Comparison of ENCODE assay signal across 21 cellular contexts in genomic region chr7:46247622-46248181, GRCh38.
"Had no signal": no experiment of that assay in that cellular context is flagged by ENCODE, and none has a peak within 500 bp of the region (broad histone marks: within the 10 kb centered on the region; RNA-seq: fewer than 3 reads in every experiment).

No MANE protein-coding gene starts in this region.

- H3K36me3 ChIP-seq: esophagus muscularis mucosa, gastroesophageal sphincter, prostate gland, right lobe of liver, thyroid gland, upper lobe of left lung, uterus had no signal

- H3K9ac ChIP-seq: parathyroid adenoma had no signal

- DNase-seq: cortex of kidney; effector memory CD4-positive, alpha-beta T cell; foreskin fibroblast; glutamatergic neuron; islet precursor cell; mammary epithelial cell; natural killer cell; nucleus accumbens; right lobe of liver; stimulated activated CD4-positive, alpha-beta T cell treated with anti-CD3 and anti-CD28 coated beads, Interleukin-12 subunit alpha, Interleukin-12 subunit beta, amount 100 ng/mL, for 4 hours; stimulated activated naive CD4-positive, alpha-beta T cell; thyroid gland; upper lobe of left lung; uterus had no signal

- H3K27me3 ChIP-seq: esophagus muscularis mucosa, gastroesophageal sphincter, right lobe of liver, thyroid gland, upper lobe of left lung, uterus had no signal

- H3K27ac ChIP-seq: epithelial cell of prostate, esophagus muscularis mucosa, gastroesophageal sphincter, parathyroid adenoma, prostate gland, right lobe of liver, skin epidermis, thyroid gland, upper lobe of left lung, uterus had no signal

- H3K9me3 ChIP-seq: gastroesophageal sphincter, prostate gland, right lobe of liver, thyroid gland, upper lobe of left lung, uterus had no signal

- H3K4me3 ChIP-seq: esophagus muscularis mucosa, gastroesophageal sphincter, prostate gland, right lobe of liver, skin epidermis, thyroid gland, upper lobe of left lung, uterus had no signal

- H3K4me1 ChIP-seq: esophagus muscularis mucosa, gastroesophageal sphincter, parathyroid adenoma, prostate gland, right lobe of liver, thyroid gland, upper lobe of left lung, uterus had no signal

- ATAC-seq: gastroesophageal sphincter, left lobe of liver, natural killer cell, right lobe of liver had no signal

- H3K79me2 ChIP-seq: parathyroid adenoma had no signal

- H2AFZ ChIP-seq: parathyroid adenoma had no signal
